In genomic region chr1:226764533-226764932, GRCh38 we compare ENCODE assay signal across 11 cellular contexts. TPM values are rescaled to one million over a fixed set of nuclear protein-coding genes. Genes with fewer than 3 reads are reported as not detected.
DNase-seq lines count a peak whose midpoint lies in the region; ATAC-seq and TF ChIP-seq lines count a peak whose summit lies in the region.
"Had no signal": no experiment of that assay in that cellular context is flagged by ENCODE, and none has a peak within 500 bp of the region (broad histone marks: within the 10 kb centered on the region; RNA-seq: fewer than 3 reads in every experiment).

No MANE protein-coding gene starts in this region.

- H3K36me3 Mint-ChIP-seq in activated CD4-positive, alpha-beta memory T cell treated with anti-CD3 and anti-CD28 coated beads for 36 hours = no peaks in the 10 kb centered on the region

- no peak overlapping the region for H3K4me3 Mint-ChIP-seq in activated CD4-positive, alpha-beta memory T cell treated with anti-CD3 and anti-CD28 coated beads for 36 hours

- DNase-seq in GM12865 (ENCODE audit: low read depth) = peak; percentile 83
- DNase-seq in activated CD4-positive, alpha-beta memory T cell treated with anti-CD3 and anti-CD28 coated beads for 36 hours = no peak
- no peak for DNase-seq in ureter (ENCODE audit: low spot score)
- no peak for DNase-seq in NCI-H748 treated with DMSO at 0.1 percent for 48 hours (lab: John Stamatoyannopoulos, UW)
- no peak for DNase-seq in cerebellar cortex (ENCODE audit: low spot score)
- no peak for DNase-seq in NCI-H526 treated with DMSO at 0.1 percent for 48 hours (lab: John Stamatoyannopoulos, UW)
- DNase-seq: amygdala, DMS 273 treated with DMSO at 0.1 percent for 48 hours had no signal

- intact Hi-C loops in activated CD4-positive, alpha-beta memory T cell treated with anti-CD3 and anti-CD28 coated beads for 36 hours (cut with micrococcal nuclease) = loop anchor here (1.0 kb wide), 1 partner anchor 9 kb away; no protein-coding TSS in a partner anchor

- POLR2A ChIA-PET in activated CD4-positive, alpha-beta memory T cell treated with anti-CD3 and anti-CD28 coated beads for 36 hours (lab: Charles Lee) = no interaction called here

- no peaks in the 10 kb centered on the region for H3K27me3 Mint-ChIP-seq in activated CD4-positive, alpha-beta memory T cell treated with anti-CD3 and anti-CD28 coated beads for 36 hours

- H3K4me1 Mint-ChIP-seq in activated CD4-positive, alpha-beta memory T cell treated with anti-CD3 and anti-CD28 coated beads for 36 hours (ENCODE audit: low read depth) = peaks cover 32% of the 10 kb centered on the region

- H3K27ac Mint-ChIP-seq in activated CD4-positive, alpha-beta memory T cell treated with anti-CD3 and anti-CD28 coated beads for 36 hours = peak overlapping the region; percentile 15

- TF ChIP-seq CTCF in GM12865 (IDR thresholded peaks at IDR 0.05; ENCODE audit: insufficient read depth, low read depth, low read length, missing control alignments) = no peak

- CTCF ChIA-PET in activated CD4-positive, alpha-beta memory T cell treated with anti-CD3 and anti-CD28 coated beads for 36 hours (lab: Charles Lee) = interaction anchor here (0.7 to 0.8 kb wide), 2 partner anchors 15 to 138 kb away, joined by 3 read pairs; no protein-coding TSS in a partner anchor

- no peak overlapping the region for H3K4me3 ChIP-seq in GM12865 (ENCODE audit: low read depth, low read length)

- peak; percentile 95 for ATAC-seq in GM19351 (IDR thresholded peaks at IDR 0.05; ENCODE audit: unreplicated experiment)
- ATAC-seq in HG03025 (IDR thresholded peaks at IDR 0.05; ENCODE audit: low FRiP score, unreplicated experiment) = peak; percentile 82
- ATAC-seq: HCT116 had no signal

- peaks cover 2% of the 10 kb centered on the region for H3K9me3 Mint-ChIP-seq in activated CD4-positive, alpha-beta memory T cell treated with anti-CD3 and anti-CD28 coated beads for 36 hours

RNA-seq across cellular contexts. Expression of gene ITPKB, which starts 25.5 kb away (rescaled TPM):
- total RNA-seq in activated CD4-positive, alpha-beta memory T cell treated with anti-CD3 and anti-CD28 coated beads for 36 hours = 10 to 100 TPM; 37.5 to 38.5 TPM
- 29.4 TPM for total RNA-seq in ureter
